In genomic region chr10:95441547-95441923, GRCh38 we compare ENCODE assay signal across 22 cellular contexts.
A peak's percentile ranks its signal among the peaks of the same experiment; 100 is the strongest.
DNase-seq lines count a peak whose midpoint lies in the region; ATAC-seq, FAIRE-seq and TF ChIP-seq lines count a peak whose summit lies in the region.
"Had no signal": no experiment of that assay in that cellular context is flagged by ENCODE, and none has a peak within 500 bp of the region (broad histone marks: within the 10 kb centered on the region; RNA-seq: fewer than 3 reads in every experiment).

No MANE protein-coding gene starts in this region.

- H3K36me3 Mint-ChIP-seq in progenitor cell of endocrine pancreas (ENCODE audit: insufficient read depth), result no peaks in the 10 kb centered on the region

- H3K9ac ChIP-seq in liver (ENCODE audit: low read depth in 1 of 2, low read length in 2 of 2) (no peak overlapping the region), HepG2 (ENCODE audit: insufficient read depth, low read depth, low read length) (no peak overlapping the region), KMS-11 (no peak overlapping the region), SK-N-SH (no peak overlapping the region)

- H4K20me1 ChIP-seq in HepG2 (ENCODE audit: insufficient read depth, low read length) (no peaks in the 10 kb centered on the region), KMS-11 (ENCODE audit: insufficient read depth) (no peaks in the 10 kb centered on the region), SK-N-SH (ENCODE audit: insufficient read depth) (no peaks in the 10 kb centered on the region)

- H3K27me3 ChIP-seq in liver (ENCODE audit: control insufficient read depth in 4 of 4, insufficient read depth in 4 of 4, low read length in 3 of 4) (no peaks in the 10 kb centered on the region), HepG2 (ENCODE audit: control insufficient read depth in 1 of 2, insufficient read depth in 2 of 2, low read length in 2 of 2) (no peaks in the 10 kb centered on the region), KMS-11 (ENCODE audit: insufficient read depth, low read depth) (peaks cover 37% of the 10 kb centered on the region), SK-N-SH (ENCODE audit: insufficient read depth) (no peaks in the 10 kb centered on the region), BE2C (no peaks in the 10 kb centered on the region)
- H3K27me3 ChIP-seq: upper lobe of right lung had no signal

- no peak overlapping the region for H3K4me3 Mint-ChIP-seq in progenitor cell of endocrine pancreas (ENCODE audit: low read depth)
- H3K4me3 Mint-ChIP-seq: activated B cell treated with CpG ODN at 0.5 μM for 24 hours, nephron had no signal

- H3K79me2 ChIP-seq in HepG2 (ENCODE audit: insufficient read depth, low read length) (peaks cover 17% of the 10 kb centered on the region), KMS-11 (ENCODE audit: insufficient read depth, low read depth) (no peaks in the 10 kb centered on the region), SK-N-SH (ENCODE audit: insufficient read depth) (no peaks in the 10 kb centered on the region)

- peaks cover 9% of the 10 kb centered on the region for H3K4me1 Mint-ChIP-seq in progenitor cell of endocrine pancreas (ENCODE audit: low read depth)
- H3K4me1 Mint-ChIP-seq: activated B cell treated with CpG ODN at 0.5 μM for 24 hours had no signal

- 94% methylated on average over 2 of the region's 2 CpGs for WGBS in liver
- 100% methylated on average over 2 of the region's 2 CpGs for WGBS in HepG2 (ENCODE audit: low lambda C conversion rate)
- WGBS in SK-N-SH (ENCODE audit: low lambda C conversion rate), result 50% methylated on average over 2 of the region's 2 CpGs

- H3K36me3 ChIP-seq in liver (ENCODE audit: control insufficient read depth in 4 of 4, insufficient read depth in 3 of 4, low read depth in 1 of 4, low read length in 3 of 4) (peaks cover 0 to 7% (median 3%) of the 10 kb centered on the region in 4 donors), HepG2 (replicated peaks in 1 of 2; ENCODE audit: control insufficient read depth in 1 of 2, insufficient read depth in 2 of 2, low read length in 2 of 2) (peaks cover 9 to 22% of the 10 kb centered on the region in 2 experiments; a peak in 4 of 5 replicates), KMS-11 (ENCODE audit: insufficient read depth) (no peaks in the 10 kb centered on the region), SK-N-SH (replicated peaks in 1 of 2; ENCODE audit: control insufficient read depth in 1 of 2, insufficient read depth in 2 of 2, low read length in 1 of 2) (no peaks in the 10 kb centered on the region), BE2C (no peaks in the 10 kb centered on the region)
- H3K36me3 ChIP-seq: HAP-1, SJSA1, upper lobe of right lung had no signal

- DNase-seq in HepG2 (ENCODE audit: low spot score) (no peak), SK-N-SH (no peak), BE2C (no peak), progenitor cell of endocrine pancreas (ENCODE audit: low spot score, unreplicated experiment) (no peak), cortex of kidney (lab: John Stamatoyannopoulos, UW) (no peak)
- DNase-seq: activated B cell treated with CpG ODN at 0.5 μM for 24 hours; activated T-cell treated with anti-CD3 and anti-CD28 coated beads, Interleukin-2, amount 50 U/mL, for 48 hours; anterior cingulate cortex; DMS 273 treated with DMSO at 0.1 percent for 48 hours; effector CD8-positive, alpha-beta T cell; glutamatergic neuron; left colon; NCI-H774; small intestine; upper lobe of right lung had no signal

- peaks cover 8% of the 10 kb centered on the region for H3F3A ChIP-seq in SK-N-SH (replicated peaks; ENCODE audit: insufficient read depth)

- H3K4me2 ChIP-seq in HepG2 (ENCODE audit: low read depth, low read length), result no peak overlapping the region
- peak overlapping the region; percentile 16; the same call in 1 of the 2 replicates for H3K4me2 ChIP-seq in KMS-11
- H3K4me2 ChIP-seq in SK-N-SH, result no peak overlapping the region

- no peak for TF ChIP-seq RAD21 in liver (IDR thresholded peaks at IDR 0.05)
- TF ChIP-seq RAD21 in HepG2 (CRISPR knock-in tag; IDR thresholded peaks at IDR 0.05), result no peak
- no peak for TF ChIP-seq RAD21 in SK-N-SH (IDR thresholded peaks at IDR 0.05; ENCODE audit: low read length)

- POLR2A ChIA-PET in HepG2 (lab: Yijun Ruan, JAX), result no interaction called here
- POLR2A ChIA-PET in SK-N-SH (lab: Yijun Ruan, JAX), result no interaction called here

- H3K4me1 ChIP-seq in liver (ENCODE audit: control insufficient read depth in 4 of 4, insufficient read depth in 4 of 4, low read length in 3 of 4) (peaks cover 2 to 35% (median 23%) of the 10 kb centered on the region in 4 donors), HepG2 (ENCODE audit: insufficient read depth, low read length) (peaks cover 59% of the 10 kb centered on the region), KMS-11 (ENCODE audit: low read depth, poor library complexity, severe bottlenecking) (peaks cover 23% of the 10 kb centered on the region), SK-N-SH (ENCODE audit: control insufficient read depth in 1 of 2, insufficient read depth in 2 of 2, low read depth in 1 of 2, low read length in 1 of 2) (peaks cover 4% of the 10 kb centered on the region in 2 experiments; a peak in 2 of 4 replicates), BE2C (no peaks in the 10 kb centered on the region)
- H3K4me1 ChIP-seq: HAP-1 had no signal

- CTCF ChIA-PET in HepG2 (lab: Yijun Ruan, JAX; ENCODE audit: low intra/inter-chr PET ratio, low total read pairs) (no interaction called here), SK-N-SH (lab: Yijun Ruan, JAX) (interaction anchor here (1.1 to 13.9 kb wide), 5 partner anchors 9 to 78 kb away, joined by 3 to 136 read pairs (median 3); no protein-coding TSS in a partner anchor)

- no TSS peak for BruUV-seq in HepG2 (replicated peaks; lab: Mats Ljungman, UMichigan)

- H2AFZ ChIP-seq in HepG2 (ENCODE audit: low read length), result no peak overlapping the region
- no peak overlapping the region for H2AFZ ChIP-seq in KMS-11 (ENCODE audit: low read depth)
- H2AFZ ChIP-seq in SK-N-SH (ENCODE audit: low read depth), result no peak overlapping the region

- H3K27me3 Mint-ChIP-seq in progenitor cell of endocrine pancreas, result no peaks in the 10 kb centered on the region

- no peaks in the 10 kb centered on the region for H3K9me3 Mint-ChIP-seq in progenitor cell of endocrine pancreas (ENCODE audit: low read depth)
- H3K9me3 Mint-ChIP-seq: activated B cell treated with CpG ODN at 0.5 μM for 24 hours, nephron had no signal

- H3K27ac ChIP-seq in liver (ENCODE audit: low read depth in 1 of 2, low read length in 2 of 2), result peak overlapping the region; percentile 4 to 48
- H3K27ac ChIP-seq in HepG2 (ENCODE audit: extremely low read length, insufficient read depth, low read length), result no peak overlapping the region
- no peak overlapping the region for H3K27ac ChIP-seq in KMS-11
- H3K27ac ChIP-seq in SK-N-SH (ENCODE audit: low read depth in 2 of 2, low read length in 1 of 2), result no peak overlapping the region
- H3K27ac ChIP-seq: SJSA1, upper lobe of right lung had no signal

- no peaks in the 10 kb centered on the region for H3K9me3 ChIP-seq in liver (ENCODE audit: control insufficient read depth in 4 of 4, low read length in 3 of 4)
- H3K9me3 ChIP-seq in HepG2 (ENCODE audit: low read length), result no peaks in the 10 kb centered on the region
- no peaks in the 10 kb centered on the region for H3K9me3 ChIP-seq in SK-N-SH
- H3K9me3 ChIP-seq in BE2C, result no peaks in the 10 kb centered on the region
- H3K9me3 ChIP-seq: HAP-1, SJSA1, upper lobe of right lung had no signal

- H3K4me3 ChIP-seq in liver (ENCODE audit: low read depth in 1 of 3, low read length in 3 of 3) (no peak overlapping the region), HepG2 (replicated peaks in 1 of 3; ENCODE audit: insufficient read depth in 1 of 3, low read depth in 2 of 3, low read length in 3 of 3) (no peak overlapping the region), KMS-11 (IDR thresholded peaks at IDR 0.05; ENCODE audit: insufficient read depth, low read depth, low read length) (no peak overlapping the region), SK-N-SH (ENCODE audit: low read depth in 2 of 2, low read length in 1 of 2) (no peak overlapping the region), BE2C (ENCODE audit: low read depth, low read length) (no peak overlapping the region)
- H3K4me3 ChIP-seq: HAP-1, SJSA1, upper lobe of right lung had no signal

- no peak overlapping the region for H3K27ac Mint-ChIP-seq in progenitor cell of endocrine pancreas
- H3K27ac Mint-ChIP-seq: activated B cell treated with CpG ODN at 0.5 μM for 24 hours, nephron had no signal

- TF ChIP-seq CTCF in liver (IDR thresholded peaks at IDR 0.05; ENCODE audit: low read depth, low read length, missing input control) (no peak), HepG2 (CRISPR knock-in tag; IDR thresholded peaks at IDR 0.05) (no peak), KMS-11 (conservative IDR thresholded peaks at IDR 0.05; ENCODE audit: low read depth, low read length) (no peak), SK-N-SH (IDR thresholded peaks at IDR 0.05) (no peak), BE2C (IDR thresholded peaks at IDR 0.05; ENCODE audit: low read depth, low read length) (no peak), progenitor cell of endocrine pancreas (IDR thresholded peaks at IDR 0.05; ENCODE audit: unreplicated experiment) (no peak)

- intact Hi-C loops in HepG2 (cut with micrococcal nuclease; ENCODE audit: unreplicated experiment), result no loop called here

- no peaks in the 10 kb centered on the region for H3K9me2 ChIP-seq in SK-N-SH

- in situ Hi-C loops in HepG2 (cut with HindIII; ENCODE audit: extremely low pct_ligation_motif_present, low pct_unique_long_range_greater_than_20kb), result loop anchor here (25.0 kb wide), 1 partner anchor 121 kb away; the partner anchor contains the start of gene SORBS1

- FAIRE-seq in HepG2 (lab: Jason Lieb, UNC), result no peak
- FAIRE-seq: GM12892, small intestine had no signal

- ATAC-seq in HepG2 (no peak), HG02852 (IDR thresholded peaks at IDR 0.05; ENCODE audit: unreplicated experiment) (peak; percentile 38)
- ATAC-seq: left colon, upper lobe of right lung had no signal

- TF ChIP-seq POLR2A in HepG2 (IDR thresholded peaks at IDR 0.05; ENCODE audit: insufficient read depth in 1 of 2, low read depth in 2 of 2, low read length in 2 of 2), result no peak

- TF ChIP-seq EP300 in HepG2 (IDR thresholded peaks at IDR 0.05; ENCODE audit: low read depth in 2 of 2, low read length in 2 of 2), result no peak
- TF ChIP-seq EP300 in HepG2 (CRISPR knock-in tag; IDR thresholded peaks at IDR 0.05; ENCODE audit: borderline replicate concordance), result no peak
- no peak for TF ChIP-seq EP300 in SK-N-SH (IDR thresholded peaks at IDR 0.05; ENCODE audit: borderline replicate concordance in 1 of 2, low read depth in 1 of 2, low read length in 1 of 2)

TF ChIP-seq in liver, 16 proteins besides CTCF, POLR2A, EP300 and RAD21 (continues in another document):
- no peak for TF ChIP-seq TAF1 (conservative IDR thresholded peaks at IDR 0.05)

TF ChIP-seq in HepG2, 621 proteins besides CTCF, POLR2A, EP300 and RAD21 (continues in another document):
- TF ChIP-seq ETV5 (CRISPR knock-in tag; IDR thresholded peaks at IDR 0.05; ENCODE audit: borderline replicate concordance), result no peak

TF ChIP-seq in SK-N-SH, 30 proteins besides CTCF, POLR2A, EP300 and RAD21 (continues in another document):
- TF ChIP-seq MXI1 (IDR thresholded peaks at IDR 0.05; ENCODE audit: low read depth, low read length), result no peak
- TF ChIP-seq NFIC (IDR thresholded peaks at IDR 0.05; ENCODE audit: borderline replicate concordance), result no peak

Comparison
In these comparisons a context has a peak if more than half of its experiments do, and no peak if none do; other contexts are left out.
1. H3K27ac ChIP-seq: peak in liver (2 of 2); none in HepG2 (single experiment), KMS-11 (single experiment) and SK-N-SH (0 of 2).